17 cellular contexts compared by ENCODE assay signal in the genomic region with DNA sequence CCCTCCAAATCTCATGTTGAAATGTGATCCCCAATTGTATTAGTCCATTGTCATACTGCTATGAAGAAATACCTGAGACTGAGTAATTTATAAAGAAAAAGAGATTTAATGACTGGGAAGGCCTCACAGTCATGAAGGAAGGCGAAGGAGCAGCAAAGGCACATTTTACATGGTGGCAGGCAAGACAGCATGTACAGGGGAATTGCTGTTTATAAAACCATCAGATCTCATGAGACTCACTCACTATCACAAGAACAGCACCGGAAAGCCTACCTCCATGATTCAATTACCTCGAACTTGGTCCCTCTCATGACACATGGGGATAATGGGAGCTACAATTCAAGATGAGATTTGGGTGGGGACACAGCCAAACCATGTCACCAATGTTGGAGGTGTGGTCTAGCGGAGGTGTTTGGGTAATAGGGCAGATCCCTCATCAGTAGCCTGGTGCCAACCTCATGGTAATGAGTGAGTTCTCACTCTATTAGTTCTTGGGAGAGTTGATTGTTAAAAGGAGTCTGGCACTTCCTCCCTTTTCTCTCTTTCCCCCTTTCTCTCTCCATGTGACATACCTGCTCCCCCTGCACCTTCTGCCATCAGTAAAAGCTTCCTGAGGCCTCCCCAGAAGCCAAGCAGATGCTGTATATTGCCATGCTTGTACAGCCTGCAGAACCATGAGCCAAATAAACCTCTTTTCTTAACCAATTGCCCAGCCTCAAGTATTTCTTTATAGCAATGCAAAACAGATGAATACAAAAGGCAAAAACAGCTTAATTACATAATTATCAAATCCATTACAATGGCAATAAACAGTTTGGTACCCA. TPM values are rescaled to one million over a fixed set of nuclear protein-coding genes. Genes with fewer than 3 reads are reported as not detected.
A peak's percentile ranks its signal among the peaks of the same experiment; 100 is the strongest.
DNase-seq lines count a peak whose midpoint lies in the region; ATAC-seq, FAIRE-seq and TF ChIP-seq lines count a peak whose summit lies in the region.
"Had no signal": no experiment of that assay in that cellular context is flagged by ENCODE, and none has a peak within 500 bp of the region (broad histone marks: within the 10 kb centered on the region; RNA-seq: fewer than 3 reads in every experiment).

No MANE protein-coding gene starts in this region.

- H3K18ac ChIP-seq in mesenchymal stem cell (ENCODE audit: low read depth in 1 of 2, low read length in 2 of 2), result no peak overlapping the region

- H3K27ac ChIP-seq in HEK293 (ENCODE audit: extremely low read depth, low read depth, low read length) (no peak overlapping the region), K562 (ENCODE audit: extremely low read depth, low read depth, low read length) (no peak overlapping the region), mesenchymal stem cell (ENCODE audit: low read length, poor library complexity, severe bottlenecking) (no peak overlapping the region)
- H3K27ac ChIP-seq: BLaER1 treated with 17β-estradiol and CSF1 and Interleukin-3, amounts not matched to agents 10 nM and 100 nM had no signal

- H3K79me1 ChIP-seq in mesenchymal stem cell (replicated peaks; ENCODE audit: low read length, poor library complexity, severe bottlenecking), result no peaks in the 10 kb centered on the region

- H3K27me3 ChIP-seq in K562 (ENCODE audit: control insufficient read depth in 2 of 2, insufficient read depth in 2 of 2, low read length in 2 of 2) (no peaks in the 10 kb centered on the region), mesenchymal stem cell (ENCODE audit: control insufficient read depth in 1 of 2, insufficient read depth in 1 of 2, low read length in 2 of 2) (no peaks in the 10 kb centered on the region)
- H3K27me3 ChIP-seq: BE2C; BLaER1 treated with 17β-estradiol and CSF1 and Interleukin-3, amounts not matched to agents 10 nM and 100 nM had no signal

- TF ChIP-seq CTCF in HEK293 (tag by site-specific recombination; IDR thresholded peaks at IDR 0.05) (no peak), K562 (IDR thresholded peaks at IDR 0.05 in 2 of 3, conservative IDR thresholded peaks at IDR 0.05 in 1 of 3; ENCODE audit: insufficient read depth in 2 of 3, low read depth in 1 of 3, low read length in 3 of 3) (no peak)

- DNase-seq in K562 (ENCODE audit: extremely low read depth in 1 of 4, low spot score in 3 of 4), result no peak
- no peak for DNase-seq in mesenchymal stem cell
- no peak for DNase-seq in DMS53 (lab: John Stamatoyannopoulos, UW)
- no peak for DNase-seq in AML-193 (lab: John Stamatoyannopoulos, UW)
- DNase-seq: BE2C; CD4-positive, alpha-beta T cell; CD8-positive, alpha-beta memory T cell; DND-41; GOT3 had no signal

- peak overlapping the region; percentile 59 for H2AK5ac ChIP-seq in mesenchymal stem cell (ENCODE audit: low read length, severe bottlenecking)

- 49% methylated on average over 3 of the region's 4 CpGs for WGBS in K562 (ENCODE audit: insufficient coverage, low coverage, missing lambda C conversion rate)
- WGBS in mesenchymal stem cell, result 100% methylated on average over 3 of the region's 4 CpGs

- no peak overlapping the region for H3K4ac ChIP-seq in mesenchymal stem cell (ENCODE audit: low read depth in 1 of 2, low read length in 2 of 2)

- H2BK12ac ChIP-seq in mesenchymal stem cell (ENCODE audit: low read length in 2 of 2), result no peak overlapping the region

- no peak overlapping the region for H3K14ac ChIP-seq in mesenchymal stem cell (ENCODE audit: low read length in 2 of 2)

- H4K91ac ChIP-seq in mesenchymal stem cell (ENCODE audit: low read length), result no peak overlapping the region

- BruUV-seq in K562 (replicated peaks; lab: Mats Ljungman, UMichigan), result no TSS peak

- intact Hi-C loops in K562 (cut with micrococcal nuclease), result loop anchor here (5.0 to 10.0 kb wide), 2 partner anchors 172 to 264 kb away; no protein-coding TSS in a partner anchor

- CTCF ChIA-PET in HEK293 (lab: Yijun Ruan, JAX) (interaction anchor here (0.6 to 1.3 kb wide), 3 partner anchors 34 to 470 kb away, joined by 3 to 4 read pairs (median 3); no protein-coding TSS in a partner anchor), K562 (lab: Yijun Ruan, JAX; ENCODE audit: low intra/inter-chr PET ratio) (no interaction called here)

- POLR2A ChIA-PET in HEK293 (lab: Yijun Ruan, JAX), result no interaction called here
- POLR2A ChIA-PET in K562 (lab: Yijun Ruan, JAX), result no interaction called here

- no peak for TF ChIP-seq RAD21 in K562 (CRISPR knock-in tag; conservative IDR thresholded peaks at IDR 0.05 in 1 of 2, IDR thresholded peaks at IDR 0.05 in 1 of 2)

- H3K4me1 ChIP-seq in HEK293 (ENCODE audit: control insufficient read depth, insufficient read depth, low read length) (no peaks in the 10 kb centered on the region), K562 (replicated peaks in 1 of 2; ENCODE audit: control insufficient read depth in 2 of 2, insufficient read depth in 2 of 2, low read length in 2 of 2) (no peaks in the 10 kb centered on the region), mesenchymal stem cell (ENCODE audit: control insufficient read depth, insufficient read depth, low read depth, low read length) (no peaks in the 10 kb centered on the region)
- H3K4me1 ChIP-seq: BE2C, HAP-1 had no signal

- no peaks in the 10 kb centered on the region for H4K20me1 ChIP-seq in K562 (replicated peaks; ENCODE audit: control insufficient read depth, insufficient read depth, low read length)
- H4K20me1 ChIP-seq: BLaER1 treated with 17β-estradiol and CSF1 and Interleukin-3, amounts not matched to agents 10 nM and 100 nM had no signal

- no peak overlapping the region for H3K4me3 ChIP-seq in HEK293 (ENCODE audit: low read depth, low read length)
- no peak overlapping the region for H3K4me3 ChIP-seq in K562
- no peak overlapping the region for H3K4me3 ChIP-seq in mesenchymal stem cell (ENCODE audit: insufficient read depth in 1 of 2, low read depth in 1 of 2, low read length in 2 of 2)
- H3K4me3 ChIP-seq: BLaER1 treated with 17β-estradiol and CSF1 and Interleukin-3, amounts not matched to agents 10 nM and 100 nM; GM12878; HAP-1 had no signal

- no peak overlapping the region for H3K23ac ChIP-seq in mesenchymal stem cell (ENCODE audit: low read length in 2 of 2)

- H3K79me2 ChIP-seq in K562 (ENCODE audit: control insufficient read depth, insufficient read depth, low read length), result no peaks in the 10 kb centered on the region

- H2BK15ac ChIP-seq in mesenchymal stem cell (ENCODE audit: low read depth, poor library complexity, severe bottlenecking), result no peak overlapping the region

- no peak overlapping the region for H4K8ac ChIP-seq in mesenchymal stem cell (ENCODE audit: low read length)

- H3K9me3 ChIP-seq in HEK293 (ENCODE audit: control insufficient read depth, insufficient read depth, low read depth, low read length) (no peaks in the 10 kb centered on the region), K562 (replicated peaks; ENCODE audit: control insufficient read depth, insufficient read depth, low read depth, low read length) (no peaks in the 10 kb centered on the region), mesenchymal stem cell (ENCODE audit: control insufficient read depth, low read length) (peaks cover 3% of the 10 kb centered on the region)
- H3K9me3 ChIP-seq: BE2C, HAP-1 had no signal

- no peak for ATAC-seq in K562
- no peak for ATAC-seq in GM21529 (IDR thresholded peaks at IDR 0.05; ENCODE audit: unreplicated experiment)
- ATAC-seq: GM12878 had no signal

- no peak for FAIRE-seq in K562 (lab: Jason Lieb, UNC)
- FAIRE-seq: G401.6, GM12878, GM19239, H54 had no signal

- H2AFZ ChIP-seq in K562 (ENCODE audit: low read depth, low read length), result no peak overlapping the region
- H2AFZ ChIP-seq in mesenchymal stem cell (ENCODE audit: low read depth, low read length), result no peak overlapping the region

- H2BK120ac ChIP-seq in mesenchymal stem cell (ENCODE audit: low read depth, low read length), result no peak overlapping the region

- no peak for TF ChIP-seq POLR2A in K562 (conservative IDR thresholded peaks at IDR 0.05)

- H2BK5ac ChIP-seq in mesenchymal stem cell (ENCODE audit: low read depth, low read length, poor library complexity, severe bottlenecking), result no peak overlapping the region

- in situ Hi-C loops in K562 (cut with MboI), result loop anchor here (10.0 kb wide), 1 partner anchor 464 kb away; no protein-coding TSS in a partner anchor

- no peak for TF ChIP-seq EP300 in K562 (IDR thresholded peaks at IDR 0.05; ENCODE audit: low read length)

- no peaks in the 10 kb centered on the region for H3K9me1 ChIP-seq in K562 (ENCODE audit: control insufficient read depth, insufficient read depth, low read length)

- no peaks in the 10 kb centered on the region for H3K36me3 ChIP-seq in HEK293 (ENCODE audit: control insufficient read depth in 2 of 2, insufficient read depth in 1 of 2, low read length in 2 of 2)
- H3K36me3 ChIP-seq in K562 (ENCODE audit: control insufficient read depth, insufficient read depth, low read length), result no peaks in the 10 kb centered on the region
- no peaks in the 10 kb centered on the region for H3K36me3 ChIP-seq in mesenchymal stem cell (ENCODE audit: control insufficient read depth in 1 of 2, insufficient read depth in 2 of 2, low read depth in 1 of 2, low read length in 2 of 2)
- H3K36me3 ChIP-seq: BE2C; BLaER1 treated with 17β-estradiol and CSF1 and Interleukin-3, amounts not matched to agents 10 nM and 100 nM; HAP-1 had no signal

- H3K9ac ChIP-seq in K562 (ENCODE audit: insufficient read depth in 1 of 2, low read depth in 2 of 2, low read length in 2 of 2) (no peak overlapping the region), mesenchymal stem cell (ENCODE audit: low read length) (no peak overlapping the region)
- H3K9ac ChIP-seq: BLaER1 treated with 17β-estradiol and CSF1 and Interleukin-3, amounts not matched to agents 10 nM and 100 nM had no signal

- H3K4me2 ChIP-seq in K562 (ENCODE audit: insufficient read depth, low read length) (no peak overlapping the region), mesenchymal stem cell (ENCODE audit: low read length, poor library complexity, severe bottlenecking) (no peak overlapping the region)

RNA-seq across cellular contexts. Expression of a gene that starts 14.5 kb away (rescaled TPM):
- 74.3 and 88.7 TPM in 2 replicates for total RNA-seq in K562 (2011; cell fraction: chromatin; rRNA removed; ENCODE audit: low replicate concordance)
- total RNA-seq in K562 (2011; cell fraction: nucleolus; rRNA removed), result 48.4 and 49.6 TPM in 2 replicates
- 56.4 and 73.1 TPM in 2 replicates for total RNA-seq in K562 (2011; cell fraction: nucleoplasm; rRNA removed)
- 9.9 and 11.8 TPM in 2 replicates for total RNA-seq in K562 (2014; rRNA removed)
- total RNA-seq in K562 (2014; rRNA removed; fragmentation: Illumina TruSeq; extraction: Trizol), result 7.9 and 8.0 TPM in 2 replicates
- 9.6 and 11.7 TPM in 2 replicates for total RNA-seq in K562 (2015; rRNA removed; fragmentation: Illumina TruSeq; extraction: Trizol)
- 18.2 and 19.1 TPM in 2 replicates for total RNA-seq in K562 (2021)
- 3.6 and 15.6 TPM in 2 replicates for polyA plus RNA-seq in K562 (2011; rRNA removed)
- 4.5 and 12.3 TPM in 2 replicates for polyA plus RNA-seq in K562 (2011; cell fraction: cytosol; rRNA removed)
- polyA plus RNA-seq in K562 (2011; cell fraction: nucleus; rRNA removed), result 4.1 and 23.4 TPM in 2 replicates
- polyA plus RNA-seq in K562 (2012), result 24.4 and 71.0 TPM in 2 replicates
- 13.0 and 17.0 TPM in 2 replicates for polyA plus RNA-seq in K562 (2014; fragmentation: Illumina TruSeq; extraction: Trizol)
- 10 to 100 TPM; 10.2 to 11.2 TPM for polyA plus RNA-seq in K562 (2014; fragmentation: Nextera tagmentation; extraction: Ambion mirVana)
- 7.4 and 11.8 TPM in 2 replicates for polyA plus RNA-seq in K562 (2014; rRNA removed)
- polyA minus RNA-seq in K562 (2011; rRNA and poly(A)+ RNA removed), result 8.7 and 31.7 TPM in 2 replicates
- polyA minus RNA-seq in K562 (2011; cell fraction: cytosol; rRNA and poly(A)+ RNA removed), result 28.9 and 42.8 TPM in 2 replicates
- 2.9 and 8.5 TPM in 2 replicates for polyA minus RNA-seq in K562 (2011; cell fraction: nucleus; rRNA and poly(A)+ RNA removed)
- 1,493 TPM for polyA plus RNA-seq in mesenchymal stem cell (2013, experiment 1 of 2)
- 1,327 TPM for polyA plus RNA-seq in mesenchymal stem cell (2013, experiment 2 of 2)
